In the genomic region with DNA sequence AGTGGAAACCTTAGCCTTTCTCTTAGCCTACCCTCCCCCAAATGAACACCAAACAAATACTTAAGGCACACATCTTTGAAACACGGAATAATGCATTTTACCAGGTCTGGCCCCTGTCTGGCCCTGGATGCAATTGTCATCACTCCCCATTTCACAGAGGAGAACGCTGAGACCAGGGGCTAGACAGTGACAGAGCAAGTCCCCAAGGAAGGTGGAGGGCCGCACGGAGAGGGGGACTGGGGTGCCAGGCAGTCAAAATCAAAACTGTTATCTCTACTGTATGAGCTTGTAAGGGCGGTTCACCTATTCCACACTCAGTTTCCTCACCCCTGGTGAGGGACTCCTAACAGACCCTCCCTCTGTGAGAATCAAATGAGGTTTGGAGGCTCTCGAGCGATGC, we compare ENCODE assay signal across 5 cellular contexts.
"Had no signal": no experiment of that assay in that cellular context is flagged by ENCODE, and none has a peak within 500 bp of the region (broad histone marks: within the 10 kb centered on the region; RNA-seq: fewer than 3 reads in every experiment).

No MANE protein-coding gene starts in this region.

- H3K36me3 ChIP-seq: HAP-1 had no signal

- H3K9me3 ChIP-seq: HAP-1 had no signal

- H3K4me1 ChIP-seq: HAP-1 had no signal

- DNase-seq: GOT3, H7, HFFc6, IMR-90 had no signal

- H3K27ac Mint-ChIP-seq: HFFc6 had no signal

- H3K4me3 Mint-ChIP-seq: HFFc6 had no signal

- H3K4me3 ChIP-seq: HAP-1 had no signal
